ENCODE assay signal across 13 cellular contexts in the genomic region with DNA sequence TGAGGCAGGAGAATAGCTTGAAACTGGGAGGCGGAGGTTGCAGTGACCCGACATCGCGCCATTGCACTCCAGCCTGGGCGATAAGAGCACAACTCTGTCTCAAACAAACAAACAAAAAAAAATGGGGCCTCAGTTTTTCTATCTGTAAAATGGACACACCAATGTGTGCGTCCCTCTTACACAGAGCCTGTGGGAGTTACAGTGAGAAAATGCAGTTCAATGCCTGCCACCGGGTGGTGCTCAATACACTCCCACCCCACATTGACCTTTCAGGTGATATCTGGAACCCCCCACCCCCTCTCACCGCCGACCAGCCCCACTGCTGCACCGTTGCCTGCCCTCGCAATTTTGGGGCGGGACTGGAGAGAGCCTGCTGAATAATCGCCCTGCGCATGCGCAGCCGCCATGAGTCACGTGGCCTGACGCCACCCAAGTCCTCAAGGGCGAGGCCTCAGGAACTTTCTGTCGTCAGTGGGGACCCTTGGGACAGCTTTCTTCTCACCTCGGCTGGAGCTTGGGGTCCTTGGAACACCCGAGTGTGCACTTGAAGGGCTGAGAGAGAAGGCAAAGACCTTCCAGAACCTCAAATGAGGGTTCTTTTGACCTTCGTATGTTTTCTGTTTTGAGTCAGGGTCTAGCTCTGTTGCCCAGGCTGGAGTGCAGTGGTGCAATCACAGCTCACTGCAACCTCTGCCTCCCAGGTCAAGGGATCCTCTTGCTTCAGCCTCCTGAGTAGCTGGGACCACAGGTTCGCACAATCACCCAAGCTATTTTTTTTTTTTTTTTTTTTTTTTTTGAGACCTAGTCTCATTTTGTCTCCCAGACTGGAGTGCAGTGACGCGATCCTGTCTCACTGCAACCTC. TPM values are rescaled to one million over a fixed set of nuclear protein-coding genes. Genes with fewer than 3 reads are reported as not detected.
DNase-seq lines count a peak whose midpoint lies in the region; ATAC-seq, FAIRE-seq and TF ChIP-seq lines count a peak whose summit lies in the region.
"Had no signal": no experiment of that assay in that cellular context is flagged by ENCODE, and none has a peak within 500 bp of the region (broad histone marks: within the 10 kb centered on the region; RNA-seq: fewer than 3 reads in every experiment).

No MANE protein-coding gene starts in this region.

- H3K4me1 ChIP-seq in PC-3 (ENCODE audit: insufficient read depth, low read length), result peaks cover 5% of the 10 kb centered on the region

- CTCF ChIA-PET in PC-3 (lab: Charles Lee), result no interaction called here

- no peaks in the 10 kb centered on the region for H4K20me1 ChIP-seq in PC-3 (ENCODE audit: low read length)

- TF ChIP-seq CTCF in PC-3 (conservative IDR thresholded peaks at IDR 0.05; ENCODE audit: low read depth, low read length), result peak; percentile 35; the same call in 1 of the 2 replicates
- TF ChIP-seq CTCF in bronchial epithelial cell (IDR thresholded peaks at IDR 0.05; ENCODE audit: insufficient read depth, low read length, severe bottlenecking), result peak; percentile 6

- no peak overlapping the region for H3K27ac Mint-ChIP-seq in stimulated activated memory B cell treated with anti-CD40 and anti-IgM and Interleukin-4, amounts not matched to agents 10 μg/mL and 1 μg/mL and 100 μg/mL, for 72 hours

- H3K27ac ChIP-seq in PC-3 (ENCODE audit: low read length), result no peak overlapping the region

- H3K79me2 ChIP-seq in PC-3 (ENCODE audit: low read length), result no peaks in the 10 kb centered on the region

- peak overlapping the region; percentile 18 for H3K4me3 Mint-ChIP-seq in stimulated activated memory B cell treated with anti-CD40 and anti-IgM and Interleukin-4, amounts not matched to agents 10 μg/mL and 1 μg/mL and 100 μg/mL, for 72 hours
- H3K4me3 Mint-ChIP-seq: CD14-positive monocyte had no signal

- H2AFZ ChIP-seq in PC-3 (ENCODE audit: low read length), result no peak overlapping the region

- ATAC-seq in PC-3 (no peak), HG03460 (IDR thresholded peaks at IDR 0.05; ENCODE audit: unreplicated experiment) (no peak)
- ATAC-seq in stimulated activated memory B cell treated with anti-CD40 and anti-IgM and Interleukin-4, amounts not matched to agents 10 μg/mL and 1 μg/mL and 100 μg/mL, for 72 hours, result peak; percentile 20

- POLR2A ChIA-PET in PC-3 (lab: Charles Lee; ENCODE audit: unreplicated experiment), result no interaction called here

- DNase-seq in activated naive CD4-positive, alpha-beta T cell treated with Interleukin-2 at 50 U/mL for 16 hours, result peak; percentile 11
- no peak for DNase-seq in activated naive CD4-positive, alpha-beta T cell (lab: John Stamatoyannopoulos, UW)
- DNase-seq in PC-3 (no peak), bronchial epithelial cell (ENCODE audit: low read depth) (no peak), urothelium cell line (ENCODE audit: low spot score) (no peak), NCI-H2171 (lab: John Stamatoyannopoulos, UW) (no peak)
- DNase-seq: amniotic stem cell had no signal

- H3F3A ChIP-seq in PC-3 (ENCODE audit: low read length, unreplicated experiment), result no peaks in the 10 kb centered on the region

- FAIRE-seq in bronchial epithelial cell (lab: Jason Lieb, UNC), result no peak
- FAIRE-seq in urothelium cell line (lab: Jason Lieb, UNC), result no peak
- FAIRE-seq: HTR-8/SVneo had no signal

- H3K4me1 Mint-ChIP-seq in stimulated activated memory B cell treated with anti-CD40 and anti-IgM and Interleukin-4, amounts not matched to agents 10 μg/mL and 1 μg/mL and 100 μg/mL, for 72 hours, result no peaks in the 10 kb centered on the region

- H3K4me3 ChIP-seq in PC-3 (ENCODE audit: low read length), result no peak overlapping the region
- H3K4me3 ChIP-seq in bronchial epithelial cell (ENCODE audit: low read depth, low read length), result no peak overlapping the region

- H3K4me2 ChIP-seq in PC-3 (ENCODE audit: low read length), result no peak overlapping the region

- H3K9me3 Mint-ChIP-seq in stimulated activated memory B cell treated with anti-CD40 and anti-IgM and Interleukin-4, amounts not matched to agents 10 μg/mL and 1 μg/mL and 100 μg/mL, for 72 hours, result no peaks in the 10 kb centered on the region
- H3K9me3 Mint-ChIP-seq: CD14-positive monocyte had no signal

- H3K9me2 ChIP-seq in PC-3 (replicated peaks; ENCODE audit: low read length), result no peaks in the 10 kb centered on the region

- no TSS peak for BruUV-seq in PC-3 (replicated peaks; lab: Mats Ljungman, UMichigan)

- no peaks in the 10 kb centered on the region for H3K27me3 ChIP-seq in PC-3 (ENCODE audit: low read length)
- H3K27me3 ChIP-seq in bronchial epithelial cell (ENCODE audit: control insufficient read depth, insufficient read depth, low read length), result no peaks in the 10 kb centered on the region

- H3K36me3 ChIP-seq in PC-3 (ENCODE audit: low read depth, low read length), result no peaks in the 10 kb centered on the region
- H3K36me3 ChIP-seq in bronchial epithelial cell (ENCODE audit: control insufficient read depth, insufficient read depth, low read length), result no peaks in the 10 kb centered on the region

- H3K36me3 Mint-ChIP-seq in stimulated activated memory B cell treated with anti-CD40 and anti-IgM and Interleukin-4, amounts not matched to agents 10 μg/mL and 1 μg/mL and 100 μg/mL, for 72 hours, result no peaks in the 10 kb centered on the region
- H3K36me3 Mint-ChIP-seq: CD14-positive monocyte had no signal

- H3K9me3 ChIP-seq in PC-3 (ENCODE audit: low read length), result no peaks in the 10 kb centered on the region

- no peak overlapping the region for H3K9ac ChIP-seq in PC-3 (ENCODE audit: low read length)

- intact Hi-C loops in PC-3 (cut with micrococcal nuclease), result no loop called here

- peaks cover 36% of the 10 kb centered on the region for H3K27me3 Mint-ChIP-seq in stimulated activated memory B cell treated with anti-CD40 and anti-IgM and Interleukin-4, amounts not matched to agents 10 μg/mL and 1 μg/mL and 100 μg/mL, for 72 hours

RNA-seq across cellular contexts. Expression of a gene that starts 14.6 kb away (rescaled TPM):
- total RNA-seq in PC-3 (2014; rRNA removed) (not detected in 2 replicates), bronchial epithelial cell (not detected in 2 replicates)
- total RNA-seq: fibroblast of lung, pulmonary artery endothelial cell had no signal

RNA-seq across cellular contexts. Expression of a gene that starts 44.6 kb away (rescaled TPM):
- total RNA-seq in PC-3 (2014; rRNA removed) (83.8 and 89.8 TPM in 2 replicates), bronchial epithelial cell (26.3 and 33.2 TPM in 2 replicates)
